Comparison of ENCODE assay signal across 8 cellular contexts in the genomic region with DNA sequence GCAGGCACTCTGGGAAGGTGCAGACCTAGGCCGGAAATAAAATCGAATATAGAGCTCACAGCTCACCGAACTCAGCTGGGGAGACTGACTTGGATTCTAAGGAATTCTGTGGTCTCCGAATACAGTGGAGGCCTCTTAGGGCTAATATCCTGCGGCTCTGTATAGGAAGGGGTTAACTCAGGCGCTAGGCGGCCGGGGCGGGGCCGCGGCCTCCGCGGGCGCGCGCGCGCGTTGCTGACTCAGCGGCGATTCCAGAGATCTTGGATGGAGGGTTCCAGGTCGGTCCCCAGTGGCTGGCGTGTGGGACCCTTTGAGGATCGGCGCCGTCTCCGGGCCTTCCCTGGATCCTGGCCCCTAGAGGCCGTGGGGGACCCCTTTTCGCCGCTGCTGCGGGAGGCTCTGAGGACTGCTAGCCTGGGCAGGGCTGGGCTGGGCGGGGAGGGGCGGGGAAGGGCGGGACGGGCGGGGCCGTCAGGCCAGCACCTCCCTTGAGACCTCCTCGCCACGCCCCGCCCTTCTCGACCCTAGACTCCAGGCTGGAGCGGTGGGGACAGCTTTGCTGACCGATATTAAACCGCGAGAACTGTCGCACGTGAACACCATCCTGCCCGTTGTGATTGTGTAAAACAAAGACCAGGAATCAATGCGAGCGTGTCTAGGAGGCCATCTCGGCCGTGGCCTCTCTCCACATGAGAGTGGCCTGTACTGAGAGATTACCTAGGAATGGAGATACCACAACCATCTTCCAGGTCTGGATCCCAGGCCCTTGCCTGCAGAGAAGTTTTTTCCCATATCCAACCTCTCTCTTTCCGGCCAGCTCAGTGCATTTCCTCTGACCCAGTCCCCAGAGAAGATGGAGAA. TPM values are rescaled to one million over a fixed set of nuclear protein-coding genes. Genes with fewer than 3 reads are reported as not detected.
DNase-seq lines count a peak whose midpoint lies in the region; ATAC-seq, FAIRE-seq and TF ChIP-seq lines count a peak whose summit lies in the region.

No MANE protein-coding gene starts in this region.

- TF ChIP-seq CTCF in activated B cell treated with CpG ODN at 0.5 μM for 24 hours (IDR thresholded peaks at IDR 0.05) (no peak), bronchial epithelial cell (IDR thresholded peaks at IDR 0.05; ENCODE audit: insufficient read depth, low read length, severe bottlenecking) (no peak)

- peaks cover 14% of the 10 kb centered on the region for H3K27me3 Mint-ChIP-seq in activated B cell treated with CpG ODN at 0.5 μM for 24 hours

- peak overlapping the region; percentile 76 for H3K27ac Mint-ChIP-seq in activated B cell treated with CpG ODN at 0.5 μM for 24 hours

- H3K36me3 ChIP-seq in bronchial epithelial cell (ENCODE audit: control insufficient read depth, insufficient read depth, low read length) = peaks cover 4% of the 10 kb centered on the region

- H3K4me3 Mint-ChIP-seq in activated B cell treated with CpG ODN at 0.5 μM for 24 hours = peak overlapping the region; percentile 87

- no peaks in the 10 kb centered on the region for H3K9me3 Mint-ChIP-seq in activated B cell treated with CpG ODN at 0.5 μM for 24 hours

- CTCF ChIA-PET in activated B cell treated with CpG ODN at 0.5 μM for 24 hours (lab: Charles Lee) = interaction anchor here (1.2 to 4.6 kb wide), 4 partner anchors 69 to 100 kb away, joined by 3 to 53 read pairs (median 8); partner anchors contain the start of genes PSMC3IP, RETREG3 and TUBG1

- POLR2A ChIA-PET in activated B cell treated with CpG ODN at 0.5 μM for 24 hours (lab: Charles Lee) = interaction anchor here (1.1 to 5.5 kb wide), 9 partner anchors 9 to 638 kb away, joined by 3 to 43 read pairs (median 7); partner anchors contain the start of genes PSMC3IP, PSME3, RETREG3 and TUBG1

- peaks cover 73% of the 10 kb centered on the region for H3K4me1 Mint-ChIP-seq in activated B cell treated with CpG ODN at 0.5 μM for 24 hours

- intact Hi-C loops in activated B cell treated with CpG ODN at 0.5 μM for 24 hours (cut with micrococcal nuclease) = loop anchor here (1.0 to 5.0 kb wide), 5 partner anchors 19 to 759 kb away; partner anchors contain the start of genes ACLY, BECN1, NBR1 and PSME3

- DNase-seq in Daoy (ENCODE audit: low read depth) (peak; percentile 84), NCI-H2227 treated with DMSO at 0.1 percent for 48 hours (lab: John Stamatoyannopoulos, UW) (peak; percentile 88), activated B cell treated with CpG ODN at 0.5 μM for 24 hours (peak; percentile 85), bronchial epithelial cell (ENCODE audit: low read depth) (peak; percentile 58), iPS-NIHi7 (ENCODE audit: extremely low spot score) (peak; percentile 88)

- ATAC-seq in HG02852 (IDR thresholded peaks at IDR 0.05; ENCODE audit: unreplicated experiment) (peak; percentile 21), activated B cell treated with CpG ODN at 0.5 μM for 24 hours (ENCODE audit: low read depth) (peak; percentile 31), HG02884 (IDR thresholded peaks at IDR 0.05; ENCODE audit: unreplicated experiment) (no peak)

- H3K4me3 ChIP-seq in bronchial epithelial cell (ENCODE audit: low read depth, low read length) (peak overlapping the region; percentile 56), skin epidermis (peak overlapping the region; percentile 52 to 94 (median 69))

- no peaks in the 10 kb centered on the region for H3K36me3 Mint-ChIP-seq in activated B cell treated with CpG ODN at 0.5 μM for 24 hours (ENCODE audit: low read depth)

- no peak for FAIRE-seq in bronchial epithelial cell (lab: Jason Lieb, UNC)

- no peaks in the 10 kb centered on the region for H3K27me3 ChIP-seq in bronchial epithelial cell (ENCODE audit: control insufficient read depth, insufficient read depth, low read length)

- peak overlapping the region in 20 of 21 experiments; percentile 78 to 98 (median 92) for H3K27ac ChIP-seq in skin epidermis

RNA-seq across cellular contexts. Expression of gene PLEKHH3, which starts 1.4 kb away (rescaled TPM):
- 2.5 and 8.9 TPM in 2 replicates for total RNA-seq in Daoy (2014; rRNA removed; shearing (Covaris generic))
- 0.80 and 1.4 TPM in 2 replicates for total RNA-seq in activated B cell treated with CpG ODN at 0.5 μM for 24 hours
- 15.3 and 26.9 TPM in 2 replicates for total RNA-seq in bronchial epithelial cell

RNA-seq across cellular contexts. Expression of gene CCR10, which starts 3.5 kb away (rescaled TPM):
- total RNA-seq in Daoy (2014; rRNA removed; shearing (Covaris generic)) = 0.29 TPM in 1 of 2 replicates, not detected in the other
- total RNA-seq in activated B cell treated with CpG ODN at 0.5 μM for 24 hours (1.2 and 1.4 TPM in 2 replicates), bronchial epithelial cell (0.13 TPM in 1 of 2 replicates, not detected in the other)

RNA-seq across cellular contexts. Expression of gene CNTNAP1, which starts 4.2 kb away (rescaled TPM):
- total RNA-seq in Daoy (2014; rRNA removed; shearing (Covaris generic)) = 2.1 and 7.4 TPM in 2 replicates
- total RNA-seq in activated B cell treated with CpG ODN at 0.5 μM for 24 hours (16.4 and 21.3 TPM in 2 replicates), bronchial epithelial cell (0.51 and 0.53 TPM in 2 replicates)

RNA-seq across cellular contexts. Expression of gene TUBG2, which starts 19.1 kb away (rescaled TPM):
- total RNA-seq in Daoy (2014; rRNA removed; shearing (Covaris generic)) = 5.8 and 9.0 TPM in 2 replicates
- 8.6 and 9.4 TPM in 2 replicates for total RNA-seq in activated B cell treated with CpG ODN at 0.5 μM for 24 hours
- total RNA-seq in bronchial epithelial cell = 5.3 and 6.7 TPM in 2 replicates
